8 cellular contexts compared by ENCODE assay signal in the genomic region with DNA sequence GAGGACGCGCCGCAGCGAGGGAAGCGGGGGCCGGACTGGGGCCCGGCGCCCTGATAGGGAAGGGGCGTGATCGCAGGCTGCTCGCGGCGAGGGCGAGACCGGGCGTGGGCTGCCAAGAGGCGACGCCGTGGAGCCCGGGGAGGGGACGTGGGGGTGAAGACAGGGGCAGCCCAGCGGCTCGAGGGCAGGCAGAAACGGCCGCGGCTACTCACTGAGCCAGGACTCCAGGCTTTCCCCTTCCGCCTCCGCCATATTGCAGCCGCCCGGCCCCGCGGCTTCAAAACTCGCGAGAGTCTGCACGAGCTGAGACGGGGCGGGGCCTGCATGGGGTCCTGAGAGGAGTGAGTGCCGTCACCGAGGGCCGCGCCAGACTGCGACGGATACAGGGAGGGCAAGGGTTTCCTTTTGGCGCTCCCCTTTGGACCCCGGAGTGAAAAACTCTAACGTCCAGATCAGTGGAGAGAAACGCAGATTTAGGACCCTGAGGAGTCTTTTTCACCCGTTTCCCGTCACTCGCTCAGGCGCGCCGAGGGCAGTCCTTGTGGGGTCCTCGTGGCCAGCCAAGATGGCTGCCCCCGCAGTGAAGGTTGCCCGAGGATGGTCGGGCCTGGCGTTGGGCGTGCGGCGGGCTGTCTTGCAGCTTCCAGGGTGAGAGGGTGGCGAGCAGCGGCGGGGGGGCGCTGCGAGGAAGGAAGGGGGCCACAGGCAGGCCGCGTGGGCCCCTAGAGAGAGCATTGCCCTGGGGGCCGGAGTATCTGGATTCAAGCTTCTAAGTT. TPM values are rescaled to one million over a fixed set of nuclear protein-coding genes. Genes with fewer than 3 reads are reported as not detected.
DNase-seq lines count a peak whose midpoint lies in the region; ATAC-seq, FAIRE-seq and TF ChIP-seq lines count a peak whose summit lies in the region.

GGA3 (minus strand) TSS at position 271 of the 776 bp plus-strand sequence; CDS start at position 252, 19 bp downstream.
MRPS7 (plus strand) TSS at position 544 of the 776 bp plus-strand sequence; CDS start at position 566, 22 bp downstream.

- no peaks in the 10 kb centered on the region for H3K27me3 ChIP-seq in left ventricle myocardium inferior (ENCODE audit: low read depth)

- peak within 1 kb of the TSS; percentile 96 for H3K27ac ChIP-seq in left ventricle myocardium inferior (replicated peaks)

- H3K4me1 ChIP-seq in left ventricle myocardium inferior: peaks cover 55% of the 10 kb centered on the region

- no peak for TF ChIP-seq CTCF in GM13976 (IDR thresholded peaks at IDR 0.05; ENCODE audit: borderline replicate concordance, control extremely low read depth, extremely low read depth, insufficient read depth, missing control alignments)
- no peak for TF ChIP-seq CTCF in left ventricle myocardium inferior (IDR thresholded peaks at IDR 0.05; ENCODE audit: borderline replicate concordance)

- intact Hi-C loops in left ventricle myocardium inferior (cut with micrococcal nuclease): no loop called here

- no peaks in the 10 kb centered on the region for H3K9me3 Mint-ChIP-seq in T-helper 1 cell treated with Interleukin-12 subunit alpha and Interleukin-12 subunit beta and Interleukin-4 antibody, amounts not matched to agents 30 μg/mL and 1 μg/mL, for 36 hours

- no peaks in the 10 kb centered on the region for H3K27me3 Mint-ChIP-seq in T-helper 1 cell treated with Interleukin-12 subunit alpha and Interleukin-12 subunit beta and Interleukin-4 antibody, amounts not matched to agents 30 μg/mL and 1 μg/mL, for 36 hours (ENCODE audit: low read depth)

- no peaks in the 10 kb centered on the region for H3K9me3 ChIP-seq in left ventricle myocardium inferior (replicated peaks)

- peak; percentile 13 for FAIRE-seq in urothelium cell line (lab: Jason Lieb, UNC)

- peaks cover 10% of the 10 kb centered on the region for H3K36me3 Mint-ChIP-seq in T-helper 1 cell treated with Interleukin-12 subunit alpha and Interleukin-12 subunit beta and Interleukin-4 antibody, amounts not matched to agents 30 μg/mL and 1 μg/mL, for 36 hours (ENCODE audit: low read depth)

- H3K4me3 Mint-ChIP-seq in T-helper 1 cell treated with Interleukin-12 subunit alpha and Interleukin-12 subunit beta and Interleukin-4 antibody, amounts not matched to agents 30 μg/mL and 1 μg/mL, for 36 hours: peak within 1 kb of the TSS; percentile 98

- peaks cover 38% of the 10 kb centered on the region for H3K36me3 ChIP-seq in left ventricle myocardium inferior

- in situ Hi-C loops in GM13976 (cut with MboI; ENCODE audit: low sequenced_read_pairs, unreplicated experiment): no loop called here

- peaks cover 30% of the 10 kb centered on the region for H3K4me1 Mint-ChIP-seq in T-helper 1 cell treated with Interleukin-12 subunit alpha and Interleukin-12 subunit beta and Interleukin-4 antibody, amounts not matched to agents 30 μg/mL and 1 μg/mL, for 36 hours (ENCODE audit: low read depth)

- peak within 1 kb of the TSS; percentile 97 for H3K27ac Mint-ChIP-seq in T-helper 1 cell treated with Interleukin-12 subunit alpha and Interleukin-12 subunit beta and Interleukin-4 antibody, amounts not matched to agents 30 μg/mL and 1 μg/mL, for 36 hours

- peak; percentile 91 for ATAC-seq in HG02885 (IDR thresholded peaks at IDR 0.05; ENCODE audit: poor library complexity, unreplicated experiment)

- DNase-seq in GM13976 (ENCODE audit: low spot score): peak; percentile 96
- peak; percentile 81 for DNase-seq in NCI-H1694 treated with DMSO at 0.1 percent for 48 hours (lab: John Stamatoyannopoulos, UW)
- DNase-seq in amniotic stem cell (lab: John Stamatoyannopoulos, UW): peak; percentile 93
- DNase-seq in left ventricle myocardium inferior: peak; percentile 97
- DNase-seq in pulmonary artery endothelial cell (ENCODE audit: low read depth, low spot score): peak; percentile 67
- DNase-seq in urothelium cell line (ENCODE audit: low spot score): peak; percentile 98

- peak within 1 kb of the TSS; percentile 93 for H3K4me3 ChIP-seq in left ventricle myocardium inferior

RNA-seq across cellular contexts. Expression of gene GGA3, which starts in this region (rescaled TPM):
- total RNA-seq in left ventricle myocardium inferior (18.8 TPM), pulmonary artery endothelial cell (10.9 and 16.0 TPM in 2 replicates)

RNA-seq across cellular contexts. Expression of gene MRPS7, which starts in this region (rescaled TPM):
- total RNA-seq in left ventricle myocardium inferior (115 TPM), pulmonary artery endothelial cell (73.6 and 75.8 TPM in 2 replicates)

Comparison
In these comparisons a context has a peak if more than half of its experiments do, and no peak if none do; other contexts are left out.
1. Peak in every context shown above with its lines: DNase-seq, ATAC-seq, H3K4me3 ChIP-seq and H3K27ac ChIP-seq.